ENCODE assay signal across 27 cellular contexts in the genomic region with DNA sequence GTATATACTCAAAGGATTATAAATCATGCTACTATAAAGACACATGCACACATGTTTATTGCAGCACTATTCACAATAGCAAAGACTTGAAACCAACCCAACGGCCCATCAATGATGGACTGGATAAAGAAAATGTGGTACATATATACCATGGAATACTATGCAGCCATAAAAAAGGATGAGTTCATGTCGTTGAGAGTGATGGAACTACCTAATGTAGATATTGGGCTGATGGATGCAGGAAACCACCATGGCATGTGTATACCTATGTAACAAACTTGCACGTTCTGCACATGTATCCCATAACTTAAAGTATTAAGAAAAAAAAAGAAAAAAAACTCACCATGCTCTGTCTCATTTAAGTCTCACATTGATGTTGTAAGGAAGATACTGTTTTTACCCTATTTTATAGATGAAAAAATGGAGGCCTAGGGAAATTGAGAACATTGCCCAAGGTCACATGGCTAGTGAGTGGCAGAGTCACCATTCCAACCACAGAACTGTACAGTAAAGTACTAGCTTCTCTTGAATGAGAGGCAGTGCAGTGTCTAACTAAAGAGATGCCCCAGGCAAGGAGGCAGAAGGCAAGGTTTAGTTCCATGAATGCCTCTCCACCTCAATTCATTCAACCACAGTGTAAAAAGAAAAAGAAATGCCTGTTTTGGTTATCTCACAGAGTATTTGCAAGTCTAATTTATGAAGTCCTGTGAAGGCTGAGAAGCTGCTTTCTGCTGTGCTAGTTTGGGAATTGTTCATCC.
DNase-seq lines count a peak whose midpoint lies in the region; ATAC-seq and TF ChIP-seq lines count a peak whose summit lies in the region.
"Had no signal": no experiment of that assay in that cellular context is flagged by ENCODE, and none has a peak within 500 bp of the region (broad histone marks: within the 10 kb centered on the region; RNA-seq: fewer than 3 reads in every experiment).

No MANE protein-coding gene starts in this region.

- DNase-seq in heart left ventricle (no peak), right atrium auricular region (ENCODE audit: low spot score) (no peak), NCI-H1048 (lab: John Stamatoyannopoulos, UW) (peak; percentile 83), vagina (ENCODE audit: extremely low spot score in 2 of 2) (no peak), NCI-H2081 (lab: John Stamatoyannopoulos, UW) (no peak), ACHN (no peak)
- DNase-seq in effector memory CD8-positive, alpha-beta T cell: no peak
- DNase-seq in stimulated activated effector memory CD8-positive, alpha-beta T cell treated with anti-CD3 and anti-CD28 coated beads, Interleukin-12 subunit alpha, Interleukin-12 subunit beta, amount 100 ng/mL, for 72 hours (ENCODE audit: low spot score in 2 of 2): no peak
- DNase-seq: activated naive CD4-positive, alpha-beta T cell treated with anti-CD3 and anti-CD28 coated beads for 36 hours; amygdala; COR-L47; DMS79 treated with DMSO at 0.1 percent for 48 hours; effector CD8-positive, alpha-beta T cell; GF-D8; H7; head of caudate nucleus; KG1; NCI-H1436 treated with DMSO at 0.1 percent for 48 hours; NCI-H446 treated with DMSO at 0.1 percent for 48 hours; OCI-M1; Right ventricle myocardium superior; stimulated activated naive CD8-positive, alpha-beta T cell treated with anti-CD3 and anti-CD28 coated beads, Interleukin-15, amount 100 ng/mL, for 72 hours; T-helper 9 cell had no signal

- H3K36me3 ChIP-seq in heart left ventricle (peaks cover 0 to 11% (median 7%) of the 10 kb centered on the region in 9 donors), right atrium auricular region (no peaks in the 10 kb centered on the region), vagina (peaks cover 0 to 4% of the 10 kb centered on the region in 2 donors)
- H3K36me3 ChIP-seq: breast epithelium, prostate gland had no signal

- no peak overlapping the region for H3K4me3 Mint-ChIP-seq in effector memory CD8-positive, alpha-beta T cell
- no peak overlapping the region for H3K4me3 Mint-ChIP-seq in stimulated activated effector memory CD8-positive, alpha-beta T cell treated with anti-CD3 and anti-CD28 coated beads, Interleukin-12 subunit alpha, Interleukin-12 subunit beta, amount 100 ng/mL, for 72 hours
- H3K4me3 Mint-ChIP-seq: activated naive CD4-positive, alpha-beta T cell treated with anti-CD3 and anti-CD28 coated beads for 36 hours; stimulated activated naive CD8-positive, alpha-beta T cell treated with anti-CD3 and anti-CD28 coated beads, Interleukin-15, amount 100 ng/mL, for 72 hours had no signal

- no peak for TF ChIP-seq POLR2A in heart left ventricle (IDR thresholded peaks at IDR 0.05)
- TF ChIP-seq POLR2A in vagina (IDR thresholded peaks at IDR 0.05): no peak

- no peaks in the 10 kb centered on the region for H3K27me3 Mint-ChIP-seq in effector memory CD8-positive, alpha-beta T cell
- H3K27me3 Mint-ChIP-seq: stimulated activated naive CD8-positive, alpha-beta T cell treated with anti-CD3 and anti-CD28 coated beads, Interleukin-15, amount 100 ng/mL, for 72 hours had no signal

- TF ChIP-seq CTCF in heart left ventricle (IDR thresholded peaks at IDR 0.05) (no peak), right atrium auricular region (IDR thresholded peaks at IDR 0.05) (no peak), vagina (IDR thresholded peaks at IDR 0.05) (no peak)

- no peaks in the 10 kb centered on the region for H3K27me3 ChIP-seq in heart left ventricle
- no peaks in the 10 kb centered on the region for H3K27me3 ChIP-seq in right atrium auricular region
- H3K27me3 ChIP-seq in vagina: no peaks in the 10 kb centered on the region
- H3K27me3 ChIP-seq: breast epithelium, tibial nerve had no signal

- H3K9me3 Mint-ChIP-seq in effector memory CD8-positive, alpha-beta T cell: peaks cover 0 to 10% of the 10 kb centered on the region in 2 donors
- H3K9me3 Mint-ChIP-seq in stimulated activated effector memory CD8-positive, alpha-beta T cell treated with anti-CD3 and anti-CD28 coated beads, Interleukin-12 subunit alpha, Interleukin-12 subunit beta, amount 100 ng/mL, for 72 hours: peaks cover 8% of the 10 kb centered on the region

- H3K4me3 ChIP-seq in heart left ventricle: no peak overlapping the region
- no peak overlapping the region for H3K4me3 ChIP-seq in right atrium auricular region
- no peak overlapping the region for H3K4me3 ChIP-seq in vagina
- H3K4me3 ChIP-seq: A549, breast epithelium, prostate gland, tibial nerve had no signal

- peaks cover 20% of the 10 kb centered on the region for H3K36me3 Mint-ChIP-seq in effector memory CD8-positive, alpha-beta T cell (ENCODE audit: insufficient read depth)
- peaks cover 11% of the 10 kb centered on the region for H3K36me3 Mint-ChIP-seq in stimulated activated effector memory CD8-positive, alpha-beta T cell treated with anti-CD3 and anti-CD28 coated beads, Interleukin-12 subunit alpha, Interleukin-12 subunit beta, amount 100 ng/mL, for 72 hours

- H3K27ac ChIP-seq in heart left ventricle (peak overlapping the region in 7 of 12 donors; percentile 7 to 71 (median 37)), right atrium auricular region (no peak overlapping the region), vagina (no peak overlapping the region)
- H3K27ac ChIP-seq: A549, prostate gland, tibial nerve had no signal

- intact Hi-C loops in heart left ventricle (cut with DNase I) (no loop called here), vagina (cut with DNase I) (no loop called here)

- H3K4me1 Mint-ChIP-seq in effector memory CD8-positive, alpha-beta T cell (ENCODE audit: low read depth in 2 of 2): peaks cover 10 to 15% of the 10 kb centered on the region in 2 donors
- H3K4me1 Mint-ChIP-seq in stimulated activated effector memory CD8-positive, alpha-beta T cell treated with anti-CD3 and anti-CD28 coated beads, Interleukin-12 subunit alpha, Interleukin-12 subunit beta, amount 100 ng/mL, for 72 hours: peaks cover 6% of the 10 kb centered on the region

- H3K27ac Mint-ChIP-seq in effector memory CD8-positive, alpha-beta T cell: peak overlapping the region; percentile 27 to 57
- H3K27ac Mint-ChIP-seq in stimulated activated effector memory CD8-positive, alpha-beta T cell treated with anti-CD3 and anti-CD28 coated beads, Interleukin-12 subunit alpha, Interleukin-12 subunit beta, amount 100 ng/mL, for 72 hours: peak overlapping the region; percentile 17
- H3K27ac Mint-ChIP-seq: activated naive CD4-positive, alpha-beta T cell treated with anti-CD3 and anti-CD28 coated beads for 36 hours had no signal

- H3K4me1 ChIP-seq in heart left ventricle: peaks cover 0 to 8% (median 0%) of the 10 kb centered on the region in 12 donors
- H3K4me1 ChIP-seq in right atrium auricular region: no peaks in the 10 kb centered on the region
- no peaks in the 10 kb centered on the region for H3K4me1 ChIP-seq in vagina
- H3K4me1 ChIP-seq: A549, breast epithelium, prostate gland, tibial nerve had no signal

- in situ Hi-C loops in ACHN (cut with HindIII; ENCODE audit: low pct_ligation_motif_present, low pct_unique_long_range_greater_than_20kb, low sequenced_read_pairs): no loop called here

- H3K9me3 ChIP-seq in heart left ventricle (peaks cover 0 to 12% (median 0%) of the 10 kb centered on the region in 12 donors), right atrium auricular region (peaks cover 0 to 3% of the 10 kb centered on the region in 2 donors), vagina (no peaks in the 10 kb centered on the region)
- H3K9me3 ChIP-seq: A549, prostate gland had no signal

- WGBS in heart left ventricle, 4 donors: 96 to 97% (median 97%) methylated on average over 3 of the region's 3 CpGs

- no peak for ATAC-seq in heart left ventricle
- no peak for ATAC-seq in effector memory CD8-positive, alpha-beta T cell (replicated peaks)
- no peak for ATAC-seq in stimulated activated effector memory CD8-positive, alpha-beta T cell treated with anti-CD3 and anti-CD28 coated beads, Interleukin-12 subunit alpha, Interleukin-12 subunit beta, amount 100 ng/mL, for 72 hours
- ATAC-seq: A549 had no signal

Comparison
In these comparisons a context has a peak if more than half of its experiments do, and no peak if none do; other contexts are left out.
1. H3K27ac ChIP-seq: peak in heart left ventricle (7 of 12); none in right atrium auricular region (0 of 2) and vagina (single experiment).